In genomic region chr10:36494386-36494785, GRCh38 we compare ENCODE assay signal across 1 cellular context.
TF ChIP-seq lines count a peak whose summit lies in the region.

No MANE protein-coding gene starts in this region.

TF ChIP-seq in HEK293, 187 proteins besides CTCF, POLR2A, EP300 and RAD21 (continued from another document and continues in another):
- no peak for TF ChIP-seq ZBTB44 (tag by site-specific recombination; IDR thresholded peaks at IDR 0.05)
- TF ChIP-seq ZNF2 (tag by site-specific recombination; IDR thresholded peaks at IDR 0.05) = no peak
- no peak for TF ChIP-seq ZNF239 (tag by site-specific recombination; IDR thresholded peaks at IDR 0.05)
- no peak for TF ChIP-seq SALL2 (tag by site-specific recombination; IDR thresholded peaks at IDR 0.05; ENCODE audit: borderline replicate concordance)
- no peak for TF ChIP-seq ZIC2 (tag by site-specific recombination; IDR thresholded peaks at IDR 0.05)
- TF ChIP-seq ZNF366 (tag by site-specific recombination; conservative IDR thresholded peaks at IDR 0.05) = peak; percentile 46
- no peak for TF ChIP-seq ZNF214 (tag by site-specific recombination; IDR thresholded peaks at IDR 0.05; ENCODE audit: borderline replicate concordance)
- no peak for TF ChIP-seq ZNF610 (tag by site-specific recombination; IDR thresholded peaks at IDR 0.05; ENCODE audit: borderline replicate concordance)
- TF ChIP-seq ZBTB49 (tag by site-specific recombination; IDR thresholded peaks at IDR 0.05; ENCODE audit: low read depth) = no peak
- TF ChIP-seq ZNF777 (tag by site-specific recombination; IDR thresholded peaks at IDR 0.05; ENCODE audit: borderline replicate concordance) = no peak
- no peak for TF ChIP-seq ZNF544 (tag by site-specific recombination; IDR thresholded peaks at IDR 0.05)
- no peak for TF ChIP-seq ZNF571 (tag by site-specific recombination; IDR thresholded peaks at IDR 0.05)
- no peak for TF ChIP-seq GLIS2 (tag by site-specific recombination; IDR thresholded peaks at IDR 0.05)
- TF ChIP-seq ZFHX2 (tag by site-specific recombination; conservative IDR thresholded peaks at IDR 0.05) = peak; percentile 45
- TF ChIP-seq INSM2 (tag by site-specific recombination; IDR thresholded peaks at IDR 0.05) = peak; percentile 64; the same call in 1 of the 2 replicates
- no peak for TF ChIP-seq REPIN1 (tag by site-specific recombination; IDR thresholded peaks at IDR 0.05; ENCODE audit: low read depth)
- TF ChIP-seq HOXD13 (CRISPR knock-in tag; IDR thresholded peaks at IDR 0.05; ENCODE audit: borderline replicate concordance) = no peak
- TF ChIP-seq KLF10 (tag by site-specific recombination; IDR thresholded peaks at IDR 0.05) = no peak
- no peak for TF ChIP-seq ZNF23 (tag by site-specific recombination; IDR thresholded peaks at IDR 0.05; ENCODE audit: borderline replicate concordance)
- no peak for TF ChIP-seq ZNF623 (tag by site-specific recombination; IDR thresholded peaks at IDR 0.05)
- TF ChIP-seq, protein P1, sequence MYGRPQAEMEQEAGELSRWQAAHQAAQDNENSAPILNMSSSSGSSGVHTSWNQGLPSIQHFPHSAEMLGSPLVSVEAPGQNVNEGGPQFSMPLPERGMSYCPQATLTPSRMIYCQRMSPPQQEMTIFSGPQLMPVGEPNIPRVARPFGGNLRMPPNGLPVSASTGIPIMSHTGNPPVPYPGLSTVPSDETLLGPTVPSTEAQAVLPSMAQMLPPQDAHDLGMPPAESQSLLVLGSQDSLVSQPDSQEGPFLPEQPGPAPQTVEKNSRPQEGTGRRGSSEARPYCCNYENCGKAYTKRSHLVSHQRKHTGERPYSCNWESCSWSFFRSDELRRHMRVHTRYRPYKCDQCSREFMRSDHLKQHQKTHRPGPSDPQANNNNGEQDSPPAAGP (tag by site-specific recombination; IDR thresholded peaks at IDR 0.05) = no peak
- TF ChIP-seq ZNF292 (tag by site-specific recombination; IDR thresholded peaks at IDR 0.05; ENCODE audit: borderline replicate concordance, low read depth) = no peak
- TF ChIP-seq, protein P2, sequence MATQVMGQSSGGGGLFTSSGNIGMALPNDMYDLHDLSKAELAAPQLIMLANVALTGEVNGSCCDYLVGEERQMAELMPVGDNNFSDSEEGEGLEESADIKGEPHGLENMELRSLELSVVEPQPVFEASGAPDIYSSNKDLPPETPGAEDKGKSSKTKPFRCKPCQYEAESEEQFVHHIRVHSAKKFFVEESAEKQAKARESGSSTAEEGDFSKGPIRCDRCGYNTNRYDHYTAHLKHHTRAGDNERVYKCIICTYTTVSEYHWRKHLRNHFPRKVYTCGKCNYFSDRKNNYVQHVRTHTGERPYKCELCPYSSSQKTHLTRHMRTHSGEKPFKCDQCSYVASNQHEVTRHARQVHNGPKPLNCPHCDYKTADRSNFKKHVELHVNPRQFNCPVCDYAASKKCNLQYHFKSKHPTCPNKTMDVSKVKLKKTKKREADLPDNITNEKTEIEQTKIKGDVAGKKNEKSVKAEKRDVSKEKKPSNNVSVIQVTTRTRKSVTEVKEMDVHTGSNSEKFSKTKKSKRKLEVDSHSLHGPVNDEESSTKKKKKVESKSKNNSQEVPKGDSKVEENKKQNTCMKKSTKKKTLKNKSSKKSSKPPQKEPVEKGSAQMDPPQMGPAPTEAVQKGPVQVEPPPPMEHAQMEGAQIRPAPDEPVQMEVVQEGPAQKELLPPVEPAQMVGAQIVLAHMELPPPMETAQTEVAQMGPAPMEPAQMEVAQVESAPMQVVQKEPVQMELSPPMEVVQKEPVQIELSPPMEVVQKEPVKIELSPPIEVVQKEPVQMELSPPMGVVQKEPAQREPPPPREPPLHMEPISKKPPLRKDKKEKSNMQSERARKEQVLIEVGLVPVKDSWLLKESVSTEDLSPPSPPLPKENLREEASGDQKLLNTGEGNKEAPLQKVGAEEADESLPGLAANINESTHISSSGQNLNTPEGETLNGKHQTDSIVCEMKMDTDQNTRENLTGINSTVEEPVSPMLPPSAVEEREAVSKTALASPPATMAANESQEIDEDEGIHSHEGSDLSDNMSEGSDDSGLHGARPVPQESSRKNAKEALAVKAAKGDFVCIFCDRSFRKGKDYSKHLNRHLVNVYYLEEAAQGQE (tag by site-specific recombination; IDR thresholded peaks at IDR 0.05) = no peak
- peak; percentile 39; the same call in 1 of the 2 replicates for TF ChIP-seq SP7 (tag by site-specific recombination; IDR thresholded peaks at IDR 0.05)
- no peak for TF ChIP-seq ZNF785 (tag by site-specific recombination; IDR thresholded peaks at IDR 0.05)
- no peak for TF ChIP-seq SCRT2 (tag by site-specific recombination; IDR thresholded peaks at IDR 0.05)
- no peak for TF ChIP-seq GLI4 (tag by site-specific recombination; IDR thresholded peaks at IDR 0.05)
- TF ChIP-seq, protein P3, sequence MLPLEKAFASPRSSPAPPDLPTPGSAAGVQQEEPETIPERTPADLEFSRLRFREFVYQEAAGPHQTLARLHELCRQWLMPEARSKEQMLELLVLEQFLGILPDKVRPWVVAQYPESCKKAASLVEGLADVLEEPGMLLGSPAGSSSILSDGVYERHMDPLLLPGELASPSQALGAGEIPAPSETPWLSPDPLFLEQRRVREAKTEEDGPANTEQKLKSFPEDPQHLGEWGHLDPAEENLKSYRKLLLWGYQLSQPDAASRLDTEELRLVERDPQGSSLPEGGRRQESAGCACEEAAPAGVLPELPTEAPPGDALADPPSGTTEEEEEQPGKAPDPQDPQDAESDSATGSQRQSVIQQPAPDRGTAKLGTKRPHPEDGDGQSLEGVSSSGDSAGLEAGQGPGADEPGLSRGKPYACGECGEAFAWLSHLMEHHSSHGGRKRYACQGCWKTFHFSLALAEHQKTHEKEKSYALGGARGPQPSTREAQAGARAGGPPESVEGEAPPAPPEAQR (tag by site-specific recombination; IDR thresholded peaks at IDR 0.05) = no peak
- TF ChIP-seq, protein P4, sequence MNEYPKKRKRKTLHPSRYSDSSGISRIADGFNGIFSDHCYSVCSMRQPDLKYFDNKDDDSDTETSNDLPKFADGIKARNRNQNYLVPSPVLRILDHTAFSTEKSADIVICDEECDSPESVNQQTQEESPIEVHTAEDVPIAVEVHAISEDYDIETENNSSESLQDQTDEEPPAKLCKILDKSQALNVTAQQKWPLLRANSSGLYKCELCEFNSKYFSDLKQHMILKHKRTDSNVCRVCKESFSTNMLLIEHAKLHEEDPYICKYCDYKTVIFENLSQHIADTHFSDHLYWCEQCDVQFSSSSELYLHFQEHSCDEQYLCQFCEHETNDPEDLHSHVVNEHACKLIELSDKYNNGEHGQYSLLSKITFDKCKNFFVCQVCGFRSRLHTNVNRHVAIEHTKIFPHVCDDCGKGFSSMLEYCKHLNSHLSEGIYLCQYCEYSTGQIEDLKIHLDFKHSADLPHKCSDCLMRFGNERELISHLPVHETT (tag by site-specific recombination; IDR thresholded peaks at IDR 0.05) = 0 out of 2 replicates have a peak, but pooled peaks have one; percentile 22
- no peak for TF ChIP-seq ZNF501 (tag by site-specific recombination; IDR thresholded peaks at IDR 0.05)
- TF ChIP-seq, protein P5, sequence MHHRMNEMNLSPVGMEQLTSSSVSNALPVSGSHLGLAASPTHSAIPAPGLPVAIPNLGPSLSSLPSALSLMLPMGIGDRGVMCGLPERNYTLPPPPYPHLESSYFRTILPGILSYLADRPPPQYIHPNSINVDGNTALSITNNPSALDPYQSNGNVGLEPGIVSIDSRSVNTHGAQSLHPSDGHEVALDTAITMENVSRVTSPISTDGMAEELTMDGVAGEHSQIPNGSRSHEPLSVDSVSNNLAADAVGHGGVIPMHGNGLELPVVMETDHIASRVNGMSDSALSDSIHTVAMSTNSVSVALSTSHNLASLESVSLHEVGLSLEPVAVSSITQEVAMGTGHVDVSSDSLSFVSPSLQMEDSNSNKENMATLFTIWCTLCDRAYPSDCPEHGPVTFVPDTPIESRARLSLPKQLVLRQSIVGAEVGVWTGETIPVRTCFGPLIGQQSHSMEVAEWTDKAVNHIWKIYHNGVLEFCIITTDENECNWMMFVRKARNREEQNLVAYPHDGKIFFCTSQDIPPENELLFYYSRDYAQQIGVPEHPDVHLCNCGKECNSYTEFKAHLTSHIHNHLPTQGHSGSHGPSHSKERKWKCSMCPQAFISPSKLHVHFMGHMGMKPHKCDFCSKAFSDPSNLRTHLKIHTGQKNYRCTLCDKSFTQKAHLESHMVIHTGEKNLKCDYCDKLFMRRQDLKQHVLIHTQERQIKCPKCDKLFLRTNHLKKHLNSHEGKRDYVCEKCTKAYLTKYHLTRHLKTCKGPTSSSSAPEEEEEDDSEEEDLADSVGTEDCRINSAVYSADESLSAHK (tag by site-specific recombination; IDR thresholded peaks at IDR 0.05) = no peak
- TF ChIP-seq, protein P6, sequence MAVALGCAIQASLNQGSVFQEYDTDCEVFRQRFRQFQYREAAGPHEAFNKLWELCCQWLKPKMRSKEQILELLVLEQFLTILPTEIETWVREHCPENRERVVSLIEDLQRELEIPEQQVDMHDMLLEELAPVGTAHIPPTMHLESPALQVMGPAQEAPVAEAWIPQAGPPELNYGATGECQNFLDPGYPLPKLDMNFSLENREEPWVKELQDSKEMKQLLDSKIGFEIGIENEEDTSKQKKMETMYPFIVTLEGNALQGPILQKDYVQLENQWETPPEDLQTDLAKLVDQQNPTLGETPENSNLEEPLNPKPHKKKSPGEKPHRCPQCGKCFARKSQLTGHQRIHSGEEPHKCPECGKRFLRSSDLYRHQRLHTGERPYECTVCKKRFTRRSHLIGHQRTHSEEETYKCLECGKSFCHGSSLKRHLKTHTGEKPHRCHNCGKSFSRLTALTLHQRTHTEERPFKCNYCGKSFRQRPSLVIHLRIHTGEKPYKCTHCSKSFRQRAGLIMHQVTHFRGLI (tag by site-specific recombination; IDR thresholded peaks at IDR 0.05) = no peak
- TF ChIP-seq, protein P7, sequence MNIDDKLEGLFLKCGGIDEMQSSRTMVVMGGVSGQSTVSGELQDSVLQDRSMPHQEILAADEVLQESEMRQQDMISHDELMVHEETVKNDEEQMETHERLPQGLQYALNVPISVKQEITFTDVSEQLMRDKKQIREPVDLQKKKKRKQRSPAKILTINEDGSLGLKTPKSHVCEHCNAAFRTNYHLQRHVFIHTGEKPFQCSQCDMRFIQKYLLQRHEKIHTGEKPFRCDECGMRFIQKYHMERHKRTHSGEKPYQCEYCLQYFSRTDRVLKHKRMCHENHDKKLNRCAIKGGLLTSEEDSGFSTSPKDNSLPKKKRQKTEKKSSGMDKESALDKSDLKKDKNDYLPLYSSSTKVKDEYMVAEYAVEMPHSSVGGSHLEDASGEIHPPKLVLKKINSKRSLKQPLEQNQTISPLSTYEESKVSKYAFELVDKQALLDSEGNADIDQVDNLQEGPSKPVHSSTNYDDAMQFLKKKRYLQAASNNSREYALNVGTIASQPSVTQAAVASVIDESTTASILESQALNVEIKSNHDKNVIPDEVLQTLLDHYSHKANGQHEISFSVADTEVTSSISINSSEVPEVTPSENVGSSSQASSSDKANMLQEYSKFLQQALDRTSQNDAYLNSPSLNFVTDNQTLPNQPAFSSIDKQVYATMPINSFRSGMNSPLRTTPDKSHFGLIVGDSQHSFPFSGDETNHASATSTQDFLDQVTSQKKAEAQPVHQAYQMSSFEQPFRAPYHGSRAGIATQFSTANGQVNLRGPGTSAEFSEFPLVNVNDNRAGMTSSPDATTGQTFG (tag by site-specific recombination; IDR thresholded peaks at IDR 0.05; ENCODE audit: borderline replicate concordance) = no peak
- TF ChIP-seq ZSCAN5A (tag by site-specific recombination; IDR thresholded peaks at IDR 0.05) = no peak
- TF ChIP-seq ZNF174 (tag by site-specific recombination; IDR thresholded peaks at IDR 0.05) = no peak
